Comparison of ENCODE assay signal across 9 cellular contexts in genomic region chr5:124453221-124454032, GRCh38.
DNase-seq lines count a peak whose midpoint lies in the region; ATAC-seq, FAIRE-seq and TF ChIP-seq lines count a peak whose summit lies in the region.
"Had no signal": no experiment of that assay in that cellular context is flagged by ENCODE, and none has a peak within 500 bp of the region (broad histone marks: within the 10 kb centered on the region; RNA-seq: fewer than 3 reads in every experiment).

No MANE protein-coding gene starts in this region.

- no peak overlapping the region for H3K27ac ChIP-seq in HepG2 (ENCODE audit: extremely low read length, insufficient read depth, low read length)

- no peaks in the 10 kb centered on the region for H4K20me1 ChIP-seq in HepG2 (ENCODE audit: insufficient read depth, low read length)

- TF ChIP-seq RAD21 in HepG2 (CRISPR knock-in tag; IDR thresholded peaks at IDR 0.05) = no peak

- no peak for TF ChIP-seq POLR2A in HepG2 (IDR thresholded peaks at IDR 0.05; ENCODE audit: insufficient read depth in 1 of 2, low read depth in 2 of 2, low read length in 2 of 2)

- H3K4me1 ChIP-seq in HepG2 (ENCODE audit: insufficient read depth, low read length) = no peaks in the 10 kb centered on the region

- WGBS in HepG2 (ENCODE audit: low lambda C conversion rate) = 39% methylated on average over 5 of the region's 5 CpGs

- H2AFZ ChIP-seq in HepG2 (ENCODE audit: low read length) = no peak overlapping the region

- FAIRE-seq in HepG2 (lab: Jason Lieb, UNC) = no peak
- FAIRE-seq: islet of Langerhans had no signal

- no peak overlapping the region for H3K4me2 ChIP-seq in HepG2 (ENCODE audit: low read depth, low read length)

- no peaks in the 10 kb centered on the region; a peak in 1 of 5 replicates for H3K27me3 ChIP-seq in HepG2 (ENCODE audit: control insufficient read depth in 1 of 2, insufficient read depth in 2 of 2, low read length in 2 of 2)

- in situ Hi-C loops in G401 (cut with HindIII; ENCODE audit: low sequenced_read_pairs) = no loop called here
- in situ Hi-C loops in HepG2 (cut with HindIII; ENCODE audit: extremely low pct_ligation_motif_present, low pct_unique_long_range_greater_than_20kb) = no loop called here

- ATAC-seq in GM21528 (IDR thresholded peaks at IDR 0.05; ENCODE audit: low FRiP score, unreplicated experiment) (peak; percentile 99), HepG2 (no peak)

- peak; percentile 40 for DNase-seq in GM10266 (ENCODE audit: extremely low spot score)
- DNase-seq in HS-27A (ENCODE audit: low read depth) = peak; percentile 50
- DNase-seq in epithelial cell of proximal tubule (ENCODE audit: low read depth) = peak; percentile 36
- DNase-seq in putamen (ENCODE audit: low spot score) = no peak
- DNase-seq in COR-L47 (lab: John Stamatoyannopoulos, UW) = no peak
- DNase-seq in G401 (ENCODE audit: low spot score) = no peak
- DNase-seq in HepG2 (ENCODE audit: low spot score) = no peak

- H3K9ac ChIP-seq in HepG2 (ENCODE audit: insufficient read depth, low read depth, low read length) = no peak overlapping the region

- no TSS peak for BruUV-seq in HepG2 (replicated peaks; lab: Mats Ljungman, UMichigan)

- intact Hi-C loops in HepG2 (cut with micrococcal nuclease; ENCODE audit: unreplicated experiment) = no loop called here

- TF ChIP-seq EP300 in HepG2 (IDR thresholded peaks at IDR 0.05; ENCODE audit: low read depth in 2 of 2, low read length in 2 of 2) (no peak), HepG2 (CRISPR knock-in tag; IDR thresholded peaks at IDR 0.05; ENCODE audit: borderline replicate concordance) (no peak)

- no peak overlapping the region for H3K4me3 ChIP-seq in epithelial cell of proximal tubule (ENCODE audit: low read depth, low read length)
- no peak overlapping the region for H3K4me3 ChIP-seq in HepG2 (replicated peaks in 1 of 3; ENCODE audit: insufficient read depth in 1 of 3, low read depth in 2 of 3, low read length in 3 of 3)

- H3K9me3 ChIP-seq in HepG2 (ENCODE audit: low read length) = no peaks in the 10 kb centered on the region

- POLR2A ChIA-PET in HepG2 (lab: Yijun Ruan, JAX) = no interaction called here

- H3K36me3 ChIP-seq in HepG2 (replicated peaks in 1 of 2; ENCODE audit: control insufficient read depth in 1 of 2, insufficient read depth in 2 of 2, low read length in 2 of 2) = no peaks in the 10 kb centered on the region

- CTCF ChIA-PET in HepG2 (lab: Yijun Ruan, JAX; ENCODE audit: low intra/inter-chr PET ratio, low total read pairs) = no interaction called here

- no peak for TF ChIP-seq CTCF in GM10266 (IDR thresholded peaks at IDR 0.05; ENCODE audit: control insufficient read depth, insufficient read depth, low read depth, missing control alignments)
- TF ChIP-seq CTCF in epithelial cell of proximal tubule (conservative IDR thresholded peaks at IDR 0.05; ENCODE audit: low read depth, low read length) = no peak
- TF ChIP-seq CTCF in HepG2 (CRISPR knock-in tag; IDR thresholded peaks at IDR 0.05) = no peak

- H3K79me2 ChIP-seq in HepG2 (ENCODE audit: insufficient read depth, low read length) = no peaks in the 10 kb centered on the region

TF ChIP-seq in HepG2, 621 proteins besides CTCF, POLR2A, EP300 and RAD21:
- TF ChIP-seq ZBTB2 (CRISPR knock-in tag; IDR thresholded peaks at IDR 0.05; ENCODE audit: low read depth) (no peak), ETV6 (CRISPR knock-in tag; conservative IDR thresholded peaks at IDR 0.05) (no peak), ZNF18 (CRISPR knock-in tag; IDR thresholded peaks at IDR 0.05; ENCODE audit: insufficient replicate concordance) (no peak), HES4 (CRISPR knock-in tag; IDR thresholded peaks at IDR 0.05; ENCODE audit: borderline replicate concordance) (no peak), ZNF605 (CRISPR knock-in tag; IDR thresholded peaks at IDR 0.05) (no peak), ZSCAN29 (CRISPR knock-in tag; conservative IDR thresholded peaks at IDR 0.05) (no peak), FIP1L1 (IDR thresholded peaks at IDR 0.05; ENCODE audit: borderline replicate concordance, insufficient read depth, low read depth, low read length) (no peak), ZHX2 (IDR thresholded peaks at IDR 0.05; ENCODE audit: low read depth) (no peak), ZHX2 (CRISPR knock-in tag; IDR thresholded peaks at IDR 0.05; ENCODE audit: borderline replicate concordance) (no peak), ARHGAP35 (CRISPR knock-in tag; IDR thresholded peaks at IDR 0.05; ENCODE audit: borderline replicate concordance) (no peak), RBAK (CRISPR knock-in tag; IDR thresholded peaks at IDR 0.05) (no peak), EHMT2 (IDR thresholded peaks at IDR 0.05; ENCODE audit: borderline replicate concordance, low read depth, low read length) (no peak)

Comparison
In these comparisons a context has a peak if more than half of its experiments do, and no peak if none do; other contexts are left out.
1. DNase-seq: peak in GM10266 (single experiment), HS-27A (single experiment) and epithelial cell of proximal tubule (single experiment); none in putamen (single experiment), COR-L47 (single experiment), G401 (single experiment) and HepG2 (single experiment).